In the genomic region with DNA sequence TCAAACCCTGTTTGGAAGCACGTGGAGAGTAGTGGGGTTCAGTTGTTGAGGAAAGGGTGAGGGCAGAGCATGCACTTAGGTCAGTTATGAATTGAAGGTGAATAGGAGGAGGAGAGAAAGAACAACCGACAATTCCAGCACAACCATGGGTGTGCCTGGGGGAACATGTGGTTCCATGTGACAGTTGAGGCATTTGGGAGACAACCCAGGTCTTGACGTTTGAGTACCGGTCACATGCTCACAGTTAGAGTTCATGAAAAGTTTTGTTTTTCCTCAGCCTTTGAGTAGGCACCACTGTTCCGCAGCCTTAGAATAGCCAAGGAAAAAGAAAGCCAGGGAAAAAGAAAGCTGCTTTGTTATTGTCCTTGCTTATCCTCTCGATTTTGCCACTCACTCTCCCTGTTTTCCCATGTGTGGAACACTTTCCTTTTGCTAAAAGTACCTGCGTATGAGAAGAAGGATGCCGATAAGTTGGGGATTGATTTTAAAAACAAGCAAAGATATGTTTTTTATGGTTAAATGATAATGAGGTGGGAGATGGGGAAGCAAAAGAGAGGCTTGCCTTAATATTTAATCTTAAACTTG, we compare ENCODE assay signal across 1 cellular context.
TF ChIP-seq lines count a peak whose summit lies in the region.

No MANE protein-coding gene starts in this region.

TF ChIP-seq in HepG2, 621 proteins besides CTCF, POLR2A, EP300 and RAD21:
- TF ChIP-seq, protein P1, sequence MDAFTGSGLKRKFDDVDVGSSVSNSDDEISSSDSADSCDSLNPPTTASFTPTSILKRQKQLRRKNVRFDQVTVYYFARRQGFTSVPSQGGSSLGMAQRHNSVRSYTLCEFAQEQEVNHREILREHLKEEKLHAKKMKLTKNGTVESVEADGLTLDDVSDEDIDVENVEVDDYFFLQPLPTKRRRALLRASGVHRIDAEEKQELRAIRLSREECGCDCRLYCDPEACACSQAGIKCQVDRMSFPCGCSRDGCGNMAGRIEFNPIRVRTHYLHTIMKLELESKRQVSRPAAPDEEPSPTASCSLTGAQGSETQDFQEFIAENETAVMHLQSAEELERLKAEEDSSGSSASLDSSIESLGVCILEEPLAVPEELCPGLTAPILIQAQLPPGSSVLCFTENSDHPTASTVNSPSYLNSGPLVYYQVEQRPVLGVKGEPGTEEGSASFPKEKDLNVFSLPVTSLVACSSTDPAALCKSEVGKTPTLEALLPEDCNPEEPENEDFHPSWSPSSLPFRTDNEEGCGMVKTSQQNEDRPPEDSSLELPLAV (CRISPR knock-in tag; conservative IDR thresholded peaks at IDR 0.05; ENCODE audit: low read depth), result no peak
- TF ChIP-seq, protein P2, sequence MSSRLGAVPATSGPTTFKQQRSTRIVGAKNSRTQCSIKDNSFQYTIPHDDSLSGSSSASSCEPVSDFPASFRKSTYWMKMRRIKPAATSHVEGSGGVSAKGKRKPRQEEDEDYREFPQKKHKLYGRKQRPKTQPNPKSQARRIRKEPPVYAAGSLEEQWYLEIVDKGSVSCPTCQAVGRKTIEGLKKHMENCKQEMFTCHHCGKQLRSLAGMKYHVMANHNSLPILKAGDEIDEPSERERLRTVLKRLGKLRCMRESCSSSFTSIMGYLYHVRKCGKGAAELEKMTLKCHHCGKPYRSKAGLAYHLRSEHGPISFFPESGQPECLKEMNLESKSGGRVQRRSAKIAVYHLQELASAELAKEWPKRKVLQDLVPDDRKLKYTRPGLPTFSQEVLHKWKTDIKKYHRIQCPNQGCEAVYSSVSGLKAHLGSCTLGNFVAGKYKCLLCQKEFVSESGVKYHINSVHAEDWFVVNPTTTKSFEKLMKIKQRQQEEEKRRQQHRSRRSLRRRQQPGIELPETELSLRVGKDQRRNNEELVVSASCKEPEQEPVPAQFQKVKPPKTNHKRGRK (CRISPR knock-in tag; IDR thresholded peaks at IDR 0.05), result no peak
- no peak for TF ChIP-seq KDM2A (CRISPR knock-in tag; IDR thresholded peaks at IDR 0.05; ENCODE audit: borderline replicate concordance, low read depth)
- no peak for TF ChIP-seq GZF1 (CRISPR knock-in tag; IDR thresholded peaks at IDR 0.05)
- TF ChIP-seq ZNF615 (CRISPR knock-in tag; IDR thresholded peaks at IDR 0.05; ENCODE audit: borderline replicate concordance), result no peak
- no peak for TF ChIP-seq ADNP (CRISPR knock-in tag; IDR thresholded peaks at IDR 0.05)
- TF ChIP-seq, protein P3, sequence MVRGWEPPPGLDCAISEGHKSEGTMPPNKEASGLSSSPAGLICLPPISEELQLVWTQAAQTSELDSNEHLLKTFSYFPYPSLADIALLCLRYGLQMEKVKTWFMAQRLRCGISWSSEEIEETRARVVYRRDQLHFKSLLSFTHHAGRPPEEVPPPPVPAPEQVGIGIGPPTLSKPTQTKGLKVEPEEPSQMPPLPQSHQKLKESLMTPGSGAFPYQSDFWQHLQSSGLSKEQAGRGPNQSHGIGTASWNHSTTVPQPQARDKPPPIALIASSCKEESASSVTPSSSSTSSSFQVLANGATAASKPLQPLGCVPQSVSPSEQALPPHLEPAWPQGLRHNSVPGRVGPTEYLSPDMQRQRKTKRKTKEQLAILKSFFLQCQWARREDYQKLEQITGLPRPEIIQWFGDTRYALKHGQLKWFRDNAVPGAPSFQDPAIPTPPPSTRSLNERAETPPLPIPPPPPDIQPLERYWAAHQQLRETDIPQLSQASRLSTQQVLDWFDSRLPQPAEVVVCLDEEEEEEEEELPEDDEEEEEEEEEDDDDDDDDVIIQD (CRISPR knock-in tag; IDR thresholded peaks at IDR 0.05; ENCODE audit: low read depth), result no peak
- TF ChIP-seq FLYWCH1 (CRISPR knock-in tag; IDR thresholded peaks at IDR 0.05), result no peak
- TF ChIP-seq MIER2 (CRISPR knock-in tag; IDR thresholded peaks at IDR 0.05), result no peak
- no peak for TF ChIP-seq GTF2F1 (IDR thresholded peaks at IDR 0.05; ENCODE audit: low read length)
- no peak for TF ChIP-seq ZNF143 (CRISPR knock-in tag; IDR thresholded peaks at IDR 0.05)
- TF ChIP-seq, protein P4, sequence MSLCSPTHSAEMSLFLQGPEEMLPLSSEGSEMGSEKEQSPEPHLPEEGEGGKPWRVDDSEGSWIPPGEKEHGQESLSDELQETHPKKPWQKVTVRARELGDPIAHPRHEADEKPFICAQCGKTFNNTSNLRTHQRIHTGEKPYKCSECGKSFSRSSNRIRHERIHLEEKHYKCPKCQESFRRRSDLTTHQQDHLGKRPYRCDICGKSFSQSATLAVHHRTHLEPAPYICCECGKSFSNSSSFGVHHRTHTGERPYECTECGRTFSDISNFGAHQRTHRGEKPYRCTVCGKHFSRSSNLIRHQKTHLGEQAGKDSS (CRISPR knock-in tag; IDR thresholded peaks at IDR 0.05; ENCODE audit: borderline replicate concordance, low read depth), result no peak
- TF ChIP-seq ZFAT (CRISPR knock-in tag; conservative IDR thresholded peaks at IDR 0.05), result no peak
- no peak for TF ChIP-seq NFE2L2 (IDR thresholded peaks at IDR 0.05; ENCODE audit: low read length)
- no peak for TF ChIP-seq ZNF468 (CRISPR knock-in tag; IDR thresholded peaks at IDR 0.05)
- no peak for TF ChIP-seq ZNF296 (CRISPR knock-in tag; conservative IDR thresholded peaks at IDR 0.05)
- TF ChIP-seq ZNF496 (CRISPR knock-in tag; IDR thresholded peaks at IDR 0.05; ENCODE audit: insufficient replicate concordance), result no peak
- TF ChIP-seq, protein P5, sequence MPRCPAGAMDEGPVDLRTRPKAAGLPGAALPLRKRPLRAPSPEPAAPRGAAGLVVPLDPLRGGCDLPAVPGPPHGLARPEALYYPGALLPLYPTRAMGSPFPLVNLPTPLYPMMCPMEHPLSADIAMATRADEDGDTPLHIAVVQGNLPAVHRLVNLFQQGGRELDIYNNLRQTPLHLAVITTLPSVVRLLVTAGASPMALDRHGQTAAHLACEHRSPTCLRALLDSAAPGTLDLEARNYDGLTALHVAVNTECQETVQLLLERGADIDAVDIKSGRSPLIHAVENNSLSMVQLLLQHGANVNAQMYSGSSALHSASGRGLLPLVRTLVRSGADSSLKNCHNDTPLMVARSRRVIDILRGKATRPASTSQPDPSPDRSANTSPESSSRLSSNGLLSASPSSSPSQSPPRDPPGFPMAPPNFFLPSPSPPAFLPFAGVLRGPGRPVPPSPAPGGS (CRISPR knock-in tag; IDR thresholded peaks at IDR 0.05), result no peak
